10 cellular contexts compared by ENCODE assay signal in the genomic region with DNA sequence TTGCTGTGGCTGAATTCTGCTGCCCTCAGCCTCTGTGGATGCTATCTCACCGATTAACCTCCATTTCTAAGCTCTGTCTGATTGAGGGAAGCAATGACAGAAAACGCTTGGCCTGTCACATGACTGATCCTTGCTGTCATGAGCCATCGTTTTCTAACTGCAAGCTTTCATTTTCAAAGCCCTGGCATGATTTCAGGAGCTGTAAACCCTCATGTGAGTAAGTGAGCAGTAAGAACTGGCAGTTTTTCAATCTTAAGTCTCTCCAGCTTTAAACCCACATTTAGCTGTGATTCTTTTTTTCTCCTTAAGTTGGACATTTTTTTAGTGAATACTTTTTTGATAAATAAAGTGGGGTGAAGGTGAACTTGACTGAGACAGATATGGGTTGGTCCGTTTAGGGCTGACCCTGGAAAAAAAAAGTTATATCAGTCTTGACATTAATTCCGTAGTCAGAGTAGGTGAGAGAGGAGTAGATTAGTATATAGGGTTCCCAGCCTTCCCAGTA.
DNase-seq lines count a peak whose midpoint lies in the region; FAIRE-seq and TF ChIP-seq lines count a peak whose summit lies in the region.
"Had no signal": no experiment of that assay in that cellular context is flagged by ENCODE, and none has a peak within 500 bp of the region (broad histone marks: within the 10 kb centered on the region; RNA-seq: fewer than 3 reads in every experiment).

No MANE protein-coding gene starts in this region.

- no peaks in the 10 kb centered on the region for H3K4me1 ChIP-seq in uterus

- peak; percentile 5 for DNase-seq in activated CD4-positive, alpha-beta T cell treated with anti-CD3 and anti-CD28 coated beads for 48 hours
- no peak for DNase-seq in activated CD4-positive, alpha-beta T cell treated with anti-CD3 and anti-CD28 coated beads, Interleukin-2, amount 50 U/mL, for 1 hour
- DNase-seq in bronchial epithelial cell (ENCODE audit: low read depth) (peak; percentile 64), lower leg skin (ENCODE audit: low spot score in 2 of 2) (peak; percentile 91), uterus (peak; percentile 31 to 79), HuH-7.5 (ENCODE audit: low spot score) (no peak), D341Med (ENCODE audit: low spot score) (no peak), urothelium cell line (ENCODE audit: low spot score) (no peak)
- DNase-seq: CD4-positive, alpha-beta memory T cell had no signal

- H3K9me3 ChIP-seq in uterus: no peaks in the 10 kb centered on the region
- H3K9me3 ChIP-seq: neutrophil had no signal

- TF ChIP-seq CTCF in bronchial epithelial cell (IDR thresholded peaks at IDR 0.05; ENCODE audit: insufficient read depth, low read length, severe bottlenecking) (no peak), lower leg skin (IDR thresholded peaks at IDR 0.05) (no peak), uterus (IDR thresholded peaks at IDR 0.05) (no peak)

- WGBS in lower leg skin, 2 donors: 19 to 27% methylated on average over 5 of the region's 5 CpGs

- FAIRE-seq in bronchial epithelial cell (lab: Jason Lieb, UNC) (no peak), urothelium cell line (lab: Jason Lieb, UNC) (no peak)

- peak overlapping the region; percentile 52 to 61 for H3K27ac ChIP-seq in uterus
- H3K27ac ChIP-seq: neutrophil had no signal

- no peaks in the 10 kb centered on the region for H3K27me3 ChIP-seq in bronchial epithelial cell (ENCODE audit: control insufficient read depth, insufficient read depth, low read length)
- no peaks in the 10 kb centered on the region for H3K27me3 ChIP-seq in uterus
- H3K27me3 ChIP-seq: neutrophil had no signal

- no peak overlapping the region for H3K4me3 ChIP-seq in bronchial epithelial cell (ENCODE audit: low read depth, low read length)
- H3K4me3 ChIP-seq in lower leg skin (ENCODE audit: low read depth, poor library complexity, severe bottlenecking): no peak overlapping the region
- H3K4me3 ChIP-seq in uterus: peak overlapping the region in 1 of 2 donors; percentile 4

- H3K36me3 ChIP-seq in bronchial epithelial cell (ENCODE audit: control insufficient read depth, insufficient read depth, low read length) (no peaks in the 10 kb centered on the region), uterus (no peaks in the 10 kb centered on the region)
- H3K36me3 ChIP-seq: neutrophil had no signal

- intact Hi-C loops in lower leg skin (cut with DNase I; ENCODE audit: low total_unique reads): no loop called here
- intact Hi-C loops in uterus (cut with DNase I; ENCODE audit: low total_unique reads): no loop called here

- no peak for TF ChIP-seq POLR2A in lower leg skin (IDR thresholded peaks at IDR 0.05)
- no peak for TF ChIP-seq POLR2A in uterus (IDR thresholded peaks at IDR 0.05)

Comparison
In these comparisons a context has a peak if more than half of its experiments do, and no peak if none do; other contexts are left out.
1. DNase-seq: peak in activated CD4-positive, alpha-beta T cell treated with anti-CD3 and anti-CD28 coated beads for 48 hours (single experiment), bronchial epithelial cell (single experiment), lower leg skin (2 of 2) and uterus (2 of 2); none in activated CD4-positive, alpha-beta T cell treated with anti-CD3 and anti-CD28 coated beads, Interleukin-2, amount 50 U/mL, for 1 hour (single experiment), HuH-7.5 (single experiment), D341Med (single experiment) and urothelium cell line (single experiment).